In the genomic region with DNA sequence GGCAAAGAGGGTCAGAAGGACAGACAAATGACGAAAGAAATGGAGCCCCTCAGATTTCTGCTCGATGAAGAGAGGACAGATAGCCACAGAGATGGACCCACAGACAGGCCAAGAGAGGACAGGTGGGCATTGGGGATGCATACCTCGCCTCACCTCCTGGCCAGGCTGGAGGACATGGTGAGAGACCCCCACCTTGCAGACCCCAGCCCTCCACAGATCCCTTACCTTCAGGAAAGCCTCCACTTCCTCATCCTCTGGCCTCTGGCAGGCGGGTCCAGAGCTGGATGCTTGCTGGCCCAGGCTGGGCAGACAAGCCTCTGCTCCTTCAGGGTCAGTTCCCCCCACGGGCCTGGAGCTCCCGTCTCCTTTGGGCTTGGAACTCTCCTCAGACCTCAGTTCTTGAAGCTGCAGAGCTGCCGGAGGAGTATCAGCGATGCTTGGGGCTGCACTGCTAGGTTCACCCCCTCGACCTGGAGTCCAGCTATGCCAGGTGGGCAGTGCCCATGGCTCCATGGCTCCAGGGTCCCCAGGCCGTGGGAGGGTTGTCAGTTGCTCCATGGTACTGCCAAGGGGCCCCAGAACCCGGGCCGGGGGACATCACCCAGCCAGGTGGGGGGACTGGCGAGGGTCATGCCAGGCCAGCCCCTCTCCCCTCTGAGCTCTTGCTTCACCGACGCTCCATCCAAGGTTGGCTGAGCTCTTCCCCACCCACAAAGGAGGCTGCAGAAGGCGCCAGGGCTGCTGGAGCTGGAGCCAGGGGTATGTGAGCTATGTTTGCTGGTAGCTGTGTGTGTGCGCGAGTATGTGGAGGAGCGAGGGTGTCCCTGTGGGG, we compare ENCODE assay signal across 9 cellular contexts. TPM values are rescaled to one million over a fixed set of nuclear protein-coding genes. Genes with fewer than 3 reads are reported as not detected.
DNase-seq lines count a peak whose midpoint lies in the region; ATAC-seq and TF ChIP-seq lines count a peak whose summit lies in the region.
"Had no signal": no experiment of that assay in that cellular context is flagged by ENCODE, and none has a peak within 500 bp of the region (broad histone marks: within the 10 kb centered on the region; RNA-seq: fewer than 3 reads in every experiment).

No MANE protein-coding gene starts in this region.

- peak overlapping the region; percentile 83 for H3K27ac ChIP-seq in cingulate gyrus (ENCODE audit: low read depth, low read length)

- no peak for DNase-seq in activated T-cell treated with anti-CD3 and anti-CD28 coated beads, Interleukin-2, amount 50 U/mL, for 24 hours
- no peak for DNase-seq in activated T-cell treated with anti-CD3 and anti-CD28 coated beads for 4 hours
- DNase-seq in NCI-H82 treated with DMSO at 0.1 percent for 48 hours (lab: John Stamatoyannopoulos, UW; ENCODE audit: unreplicated experiment): peak; percentile 10
- DNase-seq in stimulated activated effector memory CD8-positive, alpha-beta T cell treated with anti-CD3 and anti-CD28 coated beads, Interleukin-12 subunit alpha, Interleukin-12 subunit beta, amount 100 ng/mL, for 72 hours (ENCODE audit: low spot score in 2 of 2): peak in 1 of 2 donors; percentile 89
- no peak for DNase-seq in osteocyte (ENCODE audit: extremely low spot score, unreplicated experiment)
- DNase-seq in DMS53 treated with DMSO at 0.1 percent for 48 hours (lab: John Stamatoyannopoulos, UW; ENCODE audit: unreplicated experiment): no peak

- H3K4me3 Mint-ChIP-seq in activated T-cell treated with anti-CD3 and anti-CD28 coated beads, Interleukin-2, amount 50 U/mL, for 24 hours: peak overlapping the region; percentile 99
- peak overlapping the region; percentile 100 for H3K4me3 Mint-ChIP-seq in stimulated activated effector memory CD8-positive, alpha-beta T cell treated with anti-CD3 and anti-CD28 coated beads, Interleukin-12 subunit alpha, Interleukin-12 subunit beta, amount 100 ng/mL, for 72 hours
- no peak overlapping the region for H3K4me3 Mint-ChIP-seq in osteocyte (ENCODE audit: unreplicated experiment)

- peak overlapping the region; percentile 96 for H3K27ac Mint-ChIP-seq in activated T-cell treated with anti-CD3 and anti-CD28 coated beads, Interleukin-2, amount 50 U/mL, for 24 hours
- H3K27ac Mint-ChIP-seq in stimulated activated effector memory CD8-positive, alpha-beta T cell treated with anti-CD3 and anti-CD28 coated beads, Interleukin-12 subunit alpha, Interleukin-12 subunit beta, amount 100 ng/mL, for 72 hours: peak overlapping the region; percentile 100
- H3K27ac Mint-ChIP-seq in osteocyte (ENCODE audit: unreplicated experiment): no peak overlapping the region

- H3K36me3 Mint-ChIP-seq in activated T-cell treated with anti-CD3 and anti-CD28 coated beads, Interleukin-2, amount 50 U/mL, for 24 hours (ENCODE audit: low read depth): peaks cover 40% of the 10 kb centered on the region
- peaks cover 98% of the 10 kb centered on the region for H3K36me3 Mint-ChIP-seq in stimulated activated effector memory CD8-positive, alpha-beta T cell treated with anti-CD3 and anti-CD28 coated beads, Interleukin-12 subunit alpha, Interleukin-12 subunit beta, amount 100 ng/mL, for 72 hours
- no peaks in the 10 kb centered on the region for H3K36me3 Mint-ChIP-seq in osteocyte (ENCODE audit: unreplicated experiment)

- H3K27me3 Mint-ChIP-seq in activated T-cell treated with anti-CD3 and anti-CD28 coated beads, Interleukin-2, amount 50 U/mL, for 24 hours: peaks cover 4% of the 10 kb centered on the region
- peaks cover 10% of the 10 kb centered on the region for H3K27me3 Mint-ChIP-seq in osteocyte (ENCODE audit: unreplicated experiment)

- TF ChIP-seq CTCF in osteocyte (IDR thresholded peaks at IDR 0.05): no peak

- peaks cover 56% of the 10 kb centered on the region for H3K4me1 Mint-ChIP-seq in activated T-cell treated with anti-CD3 and anti-CD28 coated beads, Interleukin-2, amount 50 U/mL, for 24 hours (ENCODE audit: low read depth)
- peaks cover 86% of the 10 kb centered on the region for H3K4me1 Mint-ChIP-seq in stimulated activated effector memory CD8-positive, alpha-beta T cell treated with anti-CD3 and anti-CD28 coated beads, Interleukin-12 subunit alpha, Interleukin-12 subunit beta, amount 100 ng/mL, for 72 hours
- H3K4me1 Mint-ChIP-seq in osteocyte (ENCODE audit: unreplicated experiment): no peaks in the 10 kb centered on the region

- ATAC-seq in stimulated activated effector memory CD8-positive, alpha-beta T cell treated with anti-CD3 and anti-CD28 coated beads, Interleukin-12 subunit alpha, Interleukin-12 subunit beta, amount 100 ng/mL, for 72 hours: no peak
- no peak for ATAC-seq in HG02642 (IDR thresholded peaks at IDR 0.05; ENCODE audit: poor library complexity, unreplicated experiment)

- H3K9me3 Mint-ChIP-seq in activated T-cell treated with anti-CD3 and anti-CD28 coated beads, Interleukin-2, amount 50 U/mL, for 24 hours: no peaks in the 10 kb centered on the region
- H3K9me3 Mint-ChIP-seq in stimulated activated effector memory CD8-positive, alpha-beta T cell treated with anti-CD3 and anti-CD28 coated beads, Interleukin-12 subunit alpha, Interleukin-12 subunit beta, amount 100 ng/mL, for 72 hours: no peaks in the 10 kb centered on the region
- no peaks in the 10 kb centered on the region for H3K9me3 Mint-ChIP-seq in osteocyte (ENCODE audit: unreplicated experiment)

RNA-seq across cellular contexts. Expression of gene TSPOAP1, which starts 1.0 kb away (rescaled TPM):
- total RNA-seq in osteocyte: 0.05 TPM in 1 of 2 replicates, not detected in the other

RNA-seq across cellular contexts. Expression of gene SUPT4H1, which starts 24.4 kb away (rescaled TPM):
- total RNA-seq in osteocyte: 77.0 and 80.6 TPM in 2 replicates

RNA-seq across cellular contexts. Expression of gene MPO, which starts 46.8 kb away (rescaled TPM):
- not detected in 2 replicates for total RNA-seq in osteocyte
- total RNA-seq: HT1080 had no signal
